Comparison of ENCODE assay signal across 8 cellular contexts in the genomic region with DNA sequence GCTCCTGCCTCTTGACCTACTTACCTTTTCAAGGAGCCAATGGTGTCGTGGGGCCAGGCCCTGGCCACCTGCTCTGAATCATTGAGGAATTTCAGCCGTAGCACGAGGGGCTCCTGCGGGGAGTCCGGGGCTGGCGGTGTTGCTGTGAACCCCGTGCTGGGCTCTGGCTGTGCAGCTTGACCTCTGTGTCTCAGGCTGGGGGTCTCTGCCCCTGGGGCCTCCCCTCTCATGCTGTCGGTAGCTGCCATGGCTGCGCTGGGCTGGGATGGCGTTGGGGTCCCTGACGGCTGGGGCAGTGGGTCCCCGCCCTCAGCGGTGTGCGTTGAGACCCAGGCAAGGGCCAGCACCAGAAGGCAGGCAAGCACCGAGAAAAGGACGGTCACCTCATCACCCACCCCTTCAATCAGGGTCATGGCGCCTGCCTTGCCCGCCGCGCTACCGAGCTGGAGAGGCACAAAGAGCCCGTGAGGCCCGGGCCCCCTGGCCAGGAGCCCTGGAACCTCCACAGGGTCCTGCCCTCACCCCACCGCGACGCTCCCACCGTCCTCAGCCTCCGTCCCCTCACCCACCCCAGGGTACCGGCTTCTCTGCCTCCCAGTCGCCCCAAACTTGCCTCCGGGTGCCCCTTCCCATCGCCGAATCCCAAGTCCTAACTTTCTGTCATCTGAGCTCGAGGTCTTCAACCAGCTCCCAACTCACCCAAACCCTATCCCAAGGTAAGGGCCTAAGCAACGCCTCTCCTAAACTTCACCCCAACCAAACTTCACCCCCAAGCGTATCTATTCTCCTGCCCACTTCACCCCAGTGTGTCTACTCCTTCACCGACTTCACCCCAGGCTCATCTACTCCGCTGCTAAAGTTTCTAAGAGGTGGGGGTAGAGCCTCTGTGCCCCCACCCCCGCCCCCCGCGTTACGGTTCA. TPM values are rescaled to one million over a fixed set of nuclear protein-coding genes. Genes with fewer than 3 reads are reported as not detected.
A peak's percentile ranks its signal among the peaks of the same experiment; 100 is the strongest.
DNase-seq lines count a peak whose midpoint lies in the region; TF ChIP-seq lines count a peak whose summit lies in the region.

No MANE protein-coding gene starts in this region.

- peak overlapping the region; percentile 88 for H2AFZ ChIP-seq in mammary epithelial cell (ENCODE audit: low read depth, low read length)

- H3K9ac ChIP-seq in mammary epithelial cell (ENCODE audit: insufficient read depth, low read length), result peak overlapping the region; percentile 74

- no peaks in the 10 kb centered on the region for H3K9me3 ChIP-seq in cardiac muscle cell (ENCODE audit: low read depth)
- H3K9me3 ChIP-seq in mammary epithelial cell (replicated peaks; ENCODE audit: insufficient read depth, low read length), result no peaks in the 10 kb centered on the region
- no peaks in the 10 kb centered on the region for H3K9me3 ChIP-seq in mesodermal cell (ENCODE audit: control insufficient read depth, low read length)

- peaks cover 49% of the 10 kb centered on the region for H3K79me2 ChIP-seq in mammary epithelial cell (ENCODE audit: insufficient read depth, low read length)

- H3K27me3 ChIP-seq in cardiac muscle cell (no peaks in the 10 kb centered on the region), mammary epithelial cell (ENCODE audit: insufficient read depth, low read length) (no peaks in the 10 kb centered on the region)

- TSS peak; percentile 4 for BruUV-seq in mammary epithelial cell (replicated peaks; lab: Mats Ljungman, UMichigan)

- no peak for DNase-seq in cardiac muscle cell (ENCODE audit: low read depth in 1 of 2, low spot score in 1 of 2)
- no peak for DNase-seq in cardiac septum (ENCODE audit: low spot score)
- peak; percentile 20 for DNase-seq in mammary epithelial cell
- no peak for DNase-seq in iPS-NIHi11 (ENCODE audit: low spot score)
- no peak for DNase-seq in NCI-H1436 (lab: John Stamatoyannopoulos, UW)
- no peak for DNase-seq in Kasumi-1 (lab: John Stamatoyannopoulos, UW)
- no peak for DNase-seq in activated effector memory CD4-positive, alpha-beta T cell treated with Interleukin-2 at 50 U/mL for 16 hours

- H3K4me1 ChIP-seq in cardiac muscle cell (ENCODE audit: low read depth) (peaks cover 23% of the 10 kb centered on the region), mammary epithelial cell (ENCODE audit: insufficient read depth, low read length) (peaks cover 40% of the 10 kb centered on the region), mesodermal cell (ENCODE audit: control insufficient read depth, insufficient read depth, low read length, poor library complexity, severe bottlenecking) (peaks cover 54% of the 10 kb centered on the region)

- dilution Hi-C loops in mammary epithelial cell (cut with HindIII; ENCODE audit: low sequenced_read_pairs), result no loop called here

- peak overlapping the region; percentile 86 for H3K4me2 ChIP-seq in mammary epithelial cell (ENCODE audit: insufficient read depth, low read depth, low read length)

- intact Hi-C loops in cardiac septum (cut with DNase I), result no loop called here
- intact Hi-C loops in mammary epithelial cell (cut with micrococcal nuclease), result no loop called here

- WGBS in mammary epithelial cell (ENCODE audit: low coverage, missing lambda C conversion rate), result 75% methylated on average over 27 of the region's 42 CpGs
- WGBS in mesodermal cell (ENCODE audit: insufficient coverage in 2 of 2), 2 experiments, result 81 to 87% methylated on average over 27 to 37 of the region's 42 CpGs

- H3K4me3 ChIP-seq in cardiac muscle cell (peak overlapping the region; percentile 78), mammary epithelial cell (replicated peaks in 1 of 3; ENCODE audit: insufficient read depth in 1 of 3, low read depth in 2 of 3, low read length in 3 of 3) (peak overlapping the region; percentile 69 to 79 (median 74)), mesodermal cell (ENCODE audit: extremely low read depth, insufficient read depth, low read length, poor library complexity, severe bottlenecking) (peak overlapping the region; percentile 78)

- H4K20me1 ChIP-seq in mammary epithelial cell (ENCODE audit: insufficient read depth, low read length), result no peaks in the 10 kb centered on the region

- H3K36me3 ChIP-seq in cardiac muscle cell (no peaks in the 10 kb centered on the region), mammary epithelial cell (ENCODE audit: insufficient read depth, low read length) (no peaks in the 10 kb centered on the region), mesodermal cell (ENCODE audit: control insufficient read depth, insufficient read depth, low read length) (peaks cover 20% of the 10 kb centered on the region)

- H3K27ac ChIP-seq in cardiac muscle cell, result no peak overlapping the region
- H3K27ac ChIP-seq in mammary epithelial cell (ENCODE audit: insufficient read depth, low read depth, low read length), result no peak overlapping the region
- no peak overlapping the region for H3K27ac ChIP-seq in mesodermal cell (ENCODE audit: low read depth, low read length, severe bottlenecking)

- CTCF ChIA-PET in mammary epithelial cell (lab: Charles Lee; ENCODE audit: low non-redundant PET), result no interaction called here

- TF ChIP-seq CTCF in cardiac muscle cell (IDR thresholded peaks at IDR 0.05; ENCODE audit: low read depth, low read length) (no peak), mammary epithelial cell (conservative IDR thresholded peaks at IDR 0.05 in 1 of 2, IDR thresholded peaks at IDR 0.05 in 1 of 2; ENCODE audit: extremely low read depth in 1 of 2, insufficient read depth in 1 of 2, low read depth in 1 of 2, low read length in 2 of 2) (no peak)

- in situ Hi-C loops in mammary epithelial cell (cut with MboI; ENCODE audit: low sequenced_read_pairs in 2 of 2), result no loop called here

RNA-seq across cellular contexts. Expression of gene TMUB1, which starts 0.9 kb away (rescaled TPM):
- total RNA-seq in cardiac muscle cell (83.4 and 93.9 TPM in 2 replicates), cardiac septum (29.0 TPM), mammary epithelial cell (10 to 100 TPM; 16.8 to 38.1 TPM)
- polyA plus RNA-seq in cardiac muscle cell (63.0 and 74.9 TPM in 2 replicates), mammary epithelial cell (28.4 TPM)
- polyA minus RNA-seq in mammary epithelial cell, result 14.4 TPM
- 45.6 TPM for polyA plus RNA-seq in mesodermal cell (2013, experiment 1 of 2)
- 44.6 TPM for polyA plus RNA-seq in mesodermal cell (2013, experiment 2 of 2)

RNA-seq across cellular contexts. Expression of gene FASTK, which starts 1.8 kb away (rescaled TPM):
- total RNA-seq in cardiac muscle cell (165 and 175 TPM in 2 replicates), cardiac septum (93.3 TPM), mammary epithelial cell (10 to 100 TPM; 49.7 to 68.8 TPM)
- polyA plus RNA-seq in cardiac muscle cell (145 and 227 TPM in 2 replicates), mammary epithelial cell (52.4 TPM)
- polyA minus RNA-seq in mammary epithelial cell, result 51.5 TPM
- polyA plus RNA-seq in mesodermal cell (2013, experiment 1 of 2), result 51.8 TPM
- 50.3 TPM for polyA plus RNA-seq in mesodermal cell (2013, experiment 2 of 2)

RNA-seq across cellular contexts. Expression of gene AGAP3, which starts 3.9 kb away (rescaled TPM):
- total RNA-seq in cardiac muscle cell (66.4 and 115 TPM in 2 replicates), cardiac septum (67.5 TPM), mammary epithelial cell (100 to 1,000 TPM; 118 to 163 TPM)
- polyA plus RNA-seq in cardiac muscle cell (106 and 124 TPM in 2 replicates), mammary epithelial cell (91.6 TPM)
- 114 TPM for polyA minus RNA-seq in mammary epithelial cell
- 78.3 TPM for polyA plus RNA-seq in mesodermal cell (2013, experiment 1 of 2)
- polyA plus RNA-seq in mesodermal cell (2013, experiment 2 of 2), result 71.9 TPM

RNA-seq across cellular contexts. Expression of gene SLC4A2, which starts 23.0 kb away (rescaled TPM):
- 269 and 288 TPM in 2 replicates for total RNA-seq in cardiac muscle cell
- polyA plus RNA-seq in cardiac muscle cell, result 118 and 144 TPM in 2 replicates
- total RNA-seq in cardiac septum, result 83.4 TPM
- 100 to 1,000 TPM in 1 of 2 donors, 10 to 100 TPM in 1; 46.5 to 138 TPM for total RNA-seq in mammary epithelial cell
- 57.9 TPM for polyA plus RNA-seq in mammary epithelial cell
- 150 TPM for polyA minus RNA-seq in mammary epithelial cell
- 77.0 TPM for polyA plus RNA-seq in mesodermal cell (2013, experiment 1 of 2)
- polyA plus RNA-seq in mesodermal cell (2013, experiment 2 of 2), result 68.0 TPM

RNA-seq across cellular contexts. Expression of gene CDK5, which starts 24.7 kb away (rescaled TPM):
- total RNA-seq in cardiac muscle cell, result 17.8 and 35.6 TPM in 2 replicates
- polyA plus RNA-seq in cardiac muscle cell, result 24.4 and 56.8 TPM in 2 replicates
- total RNA-seq in cardiac septum, result 9.4 TPM
- total RNA-seq in mammary epithelial cell, result 10 to 100 TPM; 12.3 to 18.1 TPM
- 26.1 TPM for polyA plus RNA-seq in mammary epithelial cell
- polyA minus RNA-seq in mammary epithelial cell, result 31.3 TPM
- polyA plus RNA-seq in mesodermal cell (2013, experiment 1 of 2), result 31.6 TPM
- polyA plus RNA-seq in mesodermal cell (2013, experiment 2 of 2), result 26.1 TPM
